In the genomic region with DNA sequence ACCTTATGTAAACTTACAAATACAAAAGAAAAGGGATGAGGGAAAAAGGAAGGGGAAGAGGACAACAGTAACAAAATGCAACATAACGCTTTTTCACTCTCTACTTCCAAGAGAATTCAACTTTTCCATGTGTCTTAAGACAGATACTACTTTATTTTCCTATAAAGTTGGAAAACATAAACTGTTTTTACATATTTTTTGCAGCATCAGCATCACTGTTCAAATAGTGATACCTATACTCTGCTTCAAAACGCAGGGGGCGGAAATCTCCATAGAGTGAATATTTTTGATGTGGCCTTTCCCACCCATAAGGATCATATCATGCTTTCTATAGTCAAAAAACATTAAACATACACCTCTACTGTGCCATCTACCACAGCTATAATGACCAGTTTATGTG, we compare ENCODE assay signal across 28 cellular contexts.
"Had no signal": no experiment of that assay in that cellular context is flagged by ENCODE, and none has a peak within 500 bp of the region (broad histone marks: within the 10 kb centered on the region; RNA-seq: fewer than 3 reads in every experiment).

No MANE protein-coding gene starts in this region.

- H3K4me3 ChIP-seq: coronary artery, esophagus squamous epithelium, gastrocnemius medialis, heart right ventricle, left lung, lower lobe of right lung, mucosa of descending colon had no signal

- H3K27me3 Mint-ChIP-seq: effector memory CD8-positive, alpha-beta T cell; naive B cell had no signal

- FAIRE-seq: colon, endometrium, islet of Langerhans, keratinocyte had no signal

- H3K4me1 Mint-ChIP-seq: endodermal cell, naive B cell had no signal

- H3K27ac Mint-ChIP-seq: effector memory CD8-positive, alpha-beta T cell; endodermal cell; mesothelial cell of epicardium; naive B cell had no signal

- H3K9me3 Mint-ChIP-seq: endodermal cell had no signal

- H3K4me1 ChIP-seq: esophagus squamous epithelium, gastrocnemius medialis, heart right ventricle, left lung, lower lobe of right lung had no signal

- DNase-seq: dermis blood vessel endothelial cell; effector CD8-positive, alpha-beta T cell; effector memory CD8-positive, alpha-beta T cell; endodermal cell; erythroblast; esophagus squamous epithelium; foreskin fibroblast; foreskin melanocyte; gastrocnemius medialis; glutamatergic neuron; head of caudate nucleus; heart right ventricle; hippocampal formation; left cardiac atrium; left lung; left ventricle myocardium superior; lower lobe of right lung; mesenchymal stem cell; mucosa of descending colon; naive B cell had no signal

- H3K27ac ChIP-seq: coronary artery, epithelial cell of prostate, esophagus squamous epithelium, gastrocnemius medialis, heart right ventricle, left lung, lower lobe of right lung had no signal

- ATAC-seq: effector memory CD8-positive, alpha-beta T cell; esophagus mucosa; gastrocnemius medialis; heart right ventricle; left cardiac atrium; left lung; left ventricle myocardium superior; lower lobe of right lung; mucosa of descending colon had no signal

- H3K27me3 ChIP-seq: esophagus squamous epithelium, gastrocnemius medialis, heart right ventricle, left lung had no signal

- H3K4me3 Mint-ChIP-seq: effector memory CD8-positive, alpha-beta T cell; endodermal cell; mesothelial cell of epicardium; naive B cell had no signal
